9 cellular contexts compared by ENCODE assay signal in genomic region chr12:47207829-47208248, GRCh38.
DNase-seq lines count a peak whose midpoint lies in the region; ATAC-seq and TF ChIP-seq lines count a peak whose summit lies in the region.
"Had no signal": no experiment of that assay in that cellular context is flagged by ENCODE, and none has a peak within 500 bp of the region (broad histone marks: within the 10 kb centered on the region; RNA-seq: fewer than 3 reads in every experiment).

No MANE protein-coding gene starts in this region.

- peaks cover 68% of the 10 kb centered on the region for H3K36me3 Mint-ChIP-seq in activated T-cell treated with anti-CD3 and anti-CD28 coated beads, Interleukin-2, amount 50 U/mL, for 4 hours (ENCODE audit: insufficient read depth)
- peaks cover 66% of the 10 kb centered on the region for H3K36me3 Mint-ChIP-seq in T-helper 2 cell treated with Interferon-gamma antibody and Interleukin-4, amounts not matched to agents 5 μg/mL and 100 μg/mL, for 36 hours (ENCODE audit: low read depth)

- peak overlapping the region; percentile 96 for H3K4me3 Mint-ChIP-seq in activated T-cell treated with anti-CD3 and anti-CD28 coated beads, Interleukin-2, amount 50 U/mL, for 4 hours
- peak overlapping the region; percentile 76 for H3K4me3 Mint-ChIP-seq in T-helper 2 cell treated with Interferon-gamma antibody and Interleukin-4, amounts not matched to agents 5 μg/mL and 100 μg/mL, for 36 hours

- no peaks in the 10 kb centered on the region for H3K27me3 Mint-ChIP-seq in activated T-cell treated with anti-CD3 and anti-CD28 coated beads, Interleukin-2, amount 50 U/mL, for 4 hours (ENCODE audit: low read depth)
- H3K27me3 Mint-ChIP-seq in T-helper 2 cell treated with Interferon-gamma antibody and Interleukin-4, amounts not matched to agents 5 μg/mL and 100 μg/mL, for 36 hours (ENCODE audit: low read depth): no peaks in the 10 kb centered on the region

- peak overlapping the region; percentile 90 for H3K27ac Mint-ChIP-seq in T-helper 2 cell treated with Interferon-gamma antibody and Interleukin-4, amounts not matched to agents 5 μg/mL and 100 μg/mL, for 36 hours

- intact Hi-C loops in stomach (cut with DNase I; ENCODE audit: low total_unique reads): no loop called here

- no peak for TF ChIP-seq EP300 in stomach (IDR thresholded peaks at IDR 0.05)

- no peaks in the 10 kb centered on the region for H3K9me3 ChIP-seq in stomach

- H3K4me1 Mint-ChIP-seq in activated T-cell treated with anti-CD3 and anti-CD28 coated beads, Interleukin-2, amount 50 U/mL, for 4 hours (ENCODE audit: low read depth): peaks cover 77% of the 10 kb centered on the region
- peaks cover 64% of the 10 kb centered on the region for H3K4me1 Mint-ChIP-seq in T-helper 2 cell treated with Interferon-gamma antibody and Interleukin-4, amounts not matched to agents 5 μg/mL and 100 μg/mL, for 36 hours (ENCODE audit: low read depth)

- H3K4me1 ChIP-seq in stomach: peaks cover 0 to 21% (median 3%) of the 10 kb centered on the region in 4 donors

- H3K4me3 ChIP-seq in stomach: no peak overlapping the region

- peak overlapping the region in 4 of 5 donors; percentile 15 to 60 (median 41) for H3K27ac ChIP-seq in stomach

- no peak for DNase-seq in activated T-cell treated with anti-CD3 and anti-CD28 coated beads, Interleukin-2, amount 50 U/mL, for 4 hours
- no peak for DNase-seq in activated T-cell treated with anti-CD3 and anti-CD28 coated beads, Interleukin-2, amount 50 U/mL, for 1 hour
- DNase-seq in T-helper 2 cell treated with Interferon-gamma antibody and Interleukin-4, amounts not matched to agents 5 μg/mL and 100 μg/mL, for 36 hours (ENCODE audit: low spot score): no peak
- DNase-seq in stomach (no peak), NCI-H2227 (lab: John Stamatoyannopoulos, UW; ENCODE audit: unreplicated experiment) (no peak), nucleus accumbens (lab: John Stamatoyannopoulos, UW) (no peak)
- DNase-seq in activated CD4-positive, alpha-beta T cell treated with anti-CD3 and anti-CD28 coated beads, Interleukin-2, amount 50 U/mL, for 48 hours: no peak
- DNase-seq: foreskin melanocyte had no signal

- no peaks in the 10 kb centered on the region for H3K9me3 Mint-ChIP-seq in activated T-cell treated with anti-CD3 and anti-CD28 coated beads, Interleukin-2, amount 50 U/mL, for 4 hours
- H3K9me3 Mint-ChIP-seq in T-helper 2 cell treated with Interferon-gamma antibody and Interleukin-4, amounts not matched to agents 5 μg/mL and 100 μg/mL, for 36 hours: no peaks in the 10 kb centered on the region

- peak in 1 of 2 donors; percentile 3 for ATAC-seq in activated T-cell treated with anti-CD3 and anti-CD28 coated beads, Interleukin-2, amount 50 U/mL, for 4 hours
- ATAC-seq in HG03066 (IDR thresholded peaks at IDR 0.05; ENCODE audit: low read depth, unreplicated experiment): peak; percentile 80

- no peaks in the 10 kb centered on the region for H3K36me3 ChIP-seq in stomach

- TF ChIP-seq POLR2A in stomach (IDR thresholded peaks at IDR 0.05): no peak

- no peaks in the 10 kb centered on the region for H3K27me3 ChIP-seq in stomach

- TF ChIP-seq CTCF in stomach (IDR thresholded peaks at IDR 0.05): no peak

- WGBS in stomach, 5 donors: 39 to 44% (median 42%) methylated on average over 3 of the region's 3 CpGs
